ENCODE assay signal across 30 cellular contexts in genomic region chr6:78383968-78384367, GRCh38.
"Had no signal": no experiment of that assay in that cellular context is flagged by ENCODE, and none has a peak within 500 bp of the region (broad histone marks: within the 10 kb centered on the region; RNA-seq: fewer than 3 reads in every experiment).

No MANE protein-coding gene starts in this region.

- H3K4me1 ChIP-seq: ascending aorta had no signal

- H3K27ac ChIP-seq: ascending aorta, cardiac muscle cell, VCaP had no signal

- DNase-seq: activated CD4-positive, alpha-beta memory T cell treated with anti-CD3 and anti-CD28 coated beads for 36 hours; activated CD4-positive, alpha-beta T cell treated with anti-CD3 and anti-CD28 coated beads for 1 hour; activated CD4-positive, alpha-beta T cell treated with anti-CD3 and anti-CD28 coated beads for 36 hours; activated CD4-positive, alpha-beta T cell treated with anti-CD3 and anti-CD28 coated beads for 48 hours; activated CD4-positive, alpha-beta T cell treated with anti-CD3 and anti-CD28 coated beads, Interleukin-2, amount 10 ng/mL, durations not matched to agents 7 days and 5 days; activated CD4-positive, CD25-positive, alpha-beta regulatory T cell; activated CD8-positive, alpha-beta memory T cell treated with anti-CD3 and anti-CD28 coated beads, Interleukin-2, amount 10 ng/mL, durations not matched to agents 7 days and 5 days; activated CD8-positive, alpha-beta memory T cell treated with anti-CD3 and anti-CD28 coated beads, Interleukin-2, amount 50 U/mL, for 48 hours; activated CD8-positive, alpha-beta T cell treated with anti-CD3 and anti-CD28 coated beads for 36 hours; activated effector memory CD4-positive, alpha-beta T cell treated with Interleukin-2 at 50 U/mL for 16 hours; activated gamma-delta T cell; activated naive CD4-positive, alpha-beta T cell treated with anti-CD3 and anti-CD28 coated beads, Interleukin-2, amount 10 ng/mL, durations not matched to agents 7 days and 5 days; activated naive CD4-positive, alpha-beta T cell treated with Interleukin-2 at 50 U/mL for 16 hours; activated naive CD8-positive, alpha-beta T cell treated with anti-CD3 and anti-CD28 coated beads, Interleukin-2, amount 10 ng/mL, durations not matched to agents 7 days and 5 days; activated naive CD8-positive, alpha-beta T cell treated with anti-CD3 and anti-CD28 coated beads, Interleukin-2, amount 50 U/mL, for 24 hours; activated T-cell treated with anti-CD3 and anti-CD28 coated beads, Interleukin-2, amount 50 U/mL, for 24 hours; activated T-cell treated with anti-CD3 and anti-CD28 coated beads, Interleukin-2, amount 50 U/mL, for 48 hours; amygdala; anterior cingulate cortex; caudate nucleus; cerebellar nuclear complex; T-helper 1 cell; T-helper 2 cell; T-helper 9 cell had no signal

- H3K4me3 ChIP-seq: ascending aorta, cardiac muscle cell had no signal

- H3K36me3 ChIP-seq: ascending aorta, cardiac muscle cell had no signal

- ATAC-seq: activated CD4-positive, alpha-beta T cell treated with anti-CD3 and anti-CD28 coated beads for 36 hours; activated CD4-positive, CD25-positive, alpha-beta regulatory T cell treated with anti-CD3 and anti-CD28 coated beads, Interleukin-2, amount 50 U/mL, for 24 hours; activated CD8-positive, alpha-beta memory T cell treated with anti-CD3 and anti-CD28 coated beads, Interleukin-2, amount 10 ng/mL, durations not matched to agents 7 days and 5 days; activated CD8-positive, alpha-beta T cell treated with anti-CD3 and anti-CD28 coated beads for 36 hours; activated naive CD8-positive, alpha-beta T cell treated with anti-CD3 and anti-CD28 coated beads, Interleukin-2, amount 50 U/mL, for 24 hours had no signal

- FAIRE-seq: bronchial epithelial cell, TTC549 had no signal

- H3K27me3 ChIP-seq: ascending aorta, cardiac muscle cell had no signal
